Comparison of ENCODE assay signal across 13 cellular contexts in the genomic region with DNA sequence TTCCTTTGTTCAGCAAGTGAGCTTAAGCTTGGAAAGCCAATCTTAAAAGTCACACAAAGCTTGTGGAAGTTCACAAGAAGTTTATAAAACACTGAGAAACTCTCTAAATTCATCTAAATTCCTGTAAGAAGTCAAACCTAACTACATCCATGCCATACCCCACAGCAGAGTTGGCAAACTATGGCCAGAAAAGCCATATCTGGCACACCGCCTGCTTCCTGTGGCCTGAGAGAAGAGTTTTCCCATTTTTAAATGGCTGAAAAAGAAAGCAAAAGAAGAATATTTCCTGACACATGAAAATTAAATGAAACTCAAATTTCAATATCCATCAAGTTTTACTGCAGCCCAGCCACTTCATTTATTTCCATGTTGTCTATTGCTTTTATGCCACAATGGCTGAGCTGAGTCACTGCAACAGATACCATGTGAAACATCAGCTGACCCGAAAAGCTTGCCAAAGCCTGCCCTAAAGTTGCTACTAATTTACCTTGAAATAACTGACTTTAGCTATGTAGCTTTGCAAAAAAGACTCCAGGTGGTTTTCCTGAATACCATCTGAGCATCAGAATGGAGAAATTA.
DNase-seq lines count a peak whose midpoint lies in the region; ATAC-seq, FAIRE-seq and TF ChIP-seq lines count a peak whose summit lies in the region.
"Had no signal": no experiment of that assay in that cellular context is flagged by ENCODE, and none has a peak within 500 bp of the region (broad histone marks: within the 10 kb centered on the region; RNA-seq: fewer than 3 reads in every experiment).

No MANE protein-coding gene starts in this region.

- POLR2A ChIA-PET in activated CD8-positive, alpha-beta T cell treated with anti-CD3 and anti-CD28 coated beads, Interleukin-2, amount 10 ng/mL, durations not matched to agents 7 days and 5 days (lab: Charles Lee), result no interaction called here

- peak; percentile 38 for ATAC-seq in activated CD8-positive, alpha-beta T cell treated with anti-CD3 and anti-CD28 coated beads, Interleukin-2, amount 10 ng/mL, durations not matched to agents 7 days and 5 days
- ATAC-seq in foreskin keratinocyte, result peak; percentile 51
- ATAC-seq in HG03025 (IDR thresholded peaks at IDR 0.05; ENCODE audit: low FRiP score, unreplicated experiment), result no peak
- no peak for ATAC-seq in HG03521 (IDR thresholded peaks at IDR 0.05; ENCODE audit: unreplicated experiment)

- peak overlapping the region; percentile 48 for H3K27ac ChIP-seq in foreskin keratinocyte

- no peaks in the 10 kb centered on the region for H3K27me3 ChIP-seq in foreskin keratinocyte

- CTCF ChIA-PET in activated CD8-positive, alpha-beta T cell treated with anti-CD3 and anti-CD28 coated beads, Interleukin-2, amount 10 ng/mL, durations not matched to agents 7 days and 5 days (lab: Charles Lee), result interaction anchor here (0.8 to 3.3 kb wide), 10 partner anchors 10 to 294 kb away, joined by 3 to 17 read pairs (median 4); no protein-coding TSS in a partner anchor

- no peak overlapping the region for H3K4me3 Mint-ChIP-seq in activated CD8-positive, alpha-beta T cell treated with anti-CD3 and anti-CD28 coated beads, Interleukin-2, amount 10 ng/mL, durations not matched to agents 7 days and 5 days
- H3K4me3 Mint-ChIP-seq: activated naive CD8-positive, alpha-beta T cell treated with anti-CD3 and anti-CD28 coated beads, Interleukin-2, amount 10 ng/mL, durations not matched to agents 7 days and 5 days; CD4-positive, alpha-beta T cell; nephron had no signal

- H3K4me1 ChIP-seq in foreskin keratinocyte, result peaks cover 10% of the 10 kb centered on the region

- H3K27me3 Mint-ChIP-seq in activated CD8-positive, alpha-beta T cell treated with anti-CD3 and anti-CD28 coated beads, Interleukin-2, amount 10 ng/mL, durations not matched to agents 7 days and 5 days (ENCODE audit: low read depth), result no peaks in the 10 kb centered on the region
- H3K27me3 Mint-ChIP-seq: activated naive CD8-positive, alpha-beta T cell treated with anti-CD3 and anti-CD28 coated beads, Interleukin-2, amount 10 ng/mL, durations not matched to agents 7 days and 5 days; CD4-positive, alpha-beta T cell had no signal

- TF ChIP-seq CTCF in foreskin keratinocyte (conservative IDR thresholded peaks at IDR 0.05), result no peak

- no peak for FAIRE-seq in HTR-8/SVneo (lab: Jason Lieb, UNC)
- FAIRE-seq: GM18507 had no signal

- peaks cover 37% of the 10 kb centered on the region for H3K4me1 Mint-ChIP-seq in activated CD8-positive, alpha-beta T cell treated with anti-CD3 and anti-CD28 coated beads, Interleukin-2, amount 10 ng/mL, durations not matched to agents 7 days and 5 days (ENCODE audit: low read depth)

- peaks cover 9% of the 10 kb centered on the region for H3K36me3 Mint-ChIP-seq in activated CD8-positive, alpha-beta T cell treated with anti-CD3 and anti-CD28 coated beads, Interleukin-2, amount 10 ng/mL, durations not matched to agents 7 days and 5 days (ENCODE audit: low read depth)

- DNase-seq in stimulated activated CD4-positive, alpha-beta T cell treated with anti-CD3 and anti-CD28 coated beads, Interleukin-15, amount 100 ng/mL, for 24 hours, result peak; percentile 14
- DNase-seq in stimulated activated CD4-positive, alpha-beta T cell treated with anti-CD3 and anti-CD28 coated beads, Interleukin-2, amount 100 ng/mL, for 24 hours, result no peak
- DNase-seq in activated CD8-positive, alpha-beta T cell treated with anti-CD3 and anti-CD28 coated beads, Interleukin-2, amount 10 ng/mL, durations not matched to agents 7 days and 5 days, result no peak
- DNase-seq in foreskin keratinocyte (peak; percentile 35 to 68), NCI-H748 treated with DMSO at 0.1 percent for 48 hours (lab: John Stamatoyannopoulos, UW) (no peak), HTR-8/SVneo (ENCODE audit: insufficient read length, low spot score) (no peak)
- DNase-seq: activated naive CD8-positive, alpha-beta T cell treated with anti-CD3 and anti-CD28 coated beads, Interleukin-2, amount 10 ng/mL, durations not matched to agents 7 days and 5 days; CD4-positive, alpha-beta T cell; T1000 had no signal

- H3K27ac Mint-ChIP-seq in activated CD8-positive, alpha-beta T cell treated with anti-CD3 and anti-CD28 coated beads, Interleukin-2, amount 10 ng/mL, durations not matched to agents 7 days and 5 days, result no peak overlapping the region
- H3K27ac Mint-ChIP-seq: activated naive CD8-positive, alpha-beta T cell treated with anti-CD3 and anti-CD28 coated beads, Interleukin-2, amount 10 ng/mL, durations not matched to agents 7 days and 5 days; CD4-positive, alpha-beta T cell had no signal

- H3K9me3 Mint-ChIP-seq in activated CD8-positive, alpha-beta T cell treated with anti-CD3 and anti-CD28 coated beads, Interleukin-2, amount 10 ng/mL, durations not matched to agents 7 days and 5 days (ENCODE audit: insufficient read depth), result no peaks in the 10 kb centered on the region
- H3K9me3 Mint-ChIP-seq: activated naive CD8-positive, alpha-beta T cell treated with anti-CD3 and anti-CD28 coated beads, Interleukin-2, amount 10 ng/mL, durations not matched to agents 7 days and 5 days; CD4-positive, alpha-beta T cell; nephron had no signal

Comparison
In these comparisons a context has a peak if more than half of its experiments do, and no peak if none do; other contexts are left out.
1. DNase-seq: peak in stimulated activated CD4-positive, alpha-beta T cell treated with anti-CD3 and anti-CD28 coated beads, Interleukin-15, amount 100 ng/mL, for 24 hours (single experiment) and foreskin keratinocyte (2 of 2); none in stimulated activated CD4-positive, alpha-beta T cell treated with anti-CD3 and anti-CD28 coated beads, Interleukin-2, amount 100 ng/mL, for 24 hours (0 of 2), activated CD8-positive, alpha-beta T cell treated with anti-CD3 and anti-CD28 coated beads, Interleukin-2, amount 10 ng/mL, durations not matched to agents 7 days and 5 days (single experiment), NCI-H748 treated with DMSO at 0.1 percent for 48 hours (single experiment) and HTR-8/SVneo (single experiment).
2. ATAC-seq: peak in activated CD8-positive, alpha-beta T cell treated with anti-CD3 and anti-CD28 coated beads, Interleukin-2, amount 10 ng/mL, durations not matched to agents 7 days and 5 days (single experiment) and foreskin keratinocyte (single experiment); none in HG03025 (single experiment) and HG03521 (single experiment).